Comparison of ENCODE assay signal across 1 cellular context in the genomic region with DNA sequence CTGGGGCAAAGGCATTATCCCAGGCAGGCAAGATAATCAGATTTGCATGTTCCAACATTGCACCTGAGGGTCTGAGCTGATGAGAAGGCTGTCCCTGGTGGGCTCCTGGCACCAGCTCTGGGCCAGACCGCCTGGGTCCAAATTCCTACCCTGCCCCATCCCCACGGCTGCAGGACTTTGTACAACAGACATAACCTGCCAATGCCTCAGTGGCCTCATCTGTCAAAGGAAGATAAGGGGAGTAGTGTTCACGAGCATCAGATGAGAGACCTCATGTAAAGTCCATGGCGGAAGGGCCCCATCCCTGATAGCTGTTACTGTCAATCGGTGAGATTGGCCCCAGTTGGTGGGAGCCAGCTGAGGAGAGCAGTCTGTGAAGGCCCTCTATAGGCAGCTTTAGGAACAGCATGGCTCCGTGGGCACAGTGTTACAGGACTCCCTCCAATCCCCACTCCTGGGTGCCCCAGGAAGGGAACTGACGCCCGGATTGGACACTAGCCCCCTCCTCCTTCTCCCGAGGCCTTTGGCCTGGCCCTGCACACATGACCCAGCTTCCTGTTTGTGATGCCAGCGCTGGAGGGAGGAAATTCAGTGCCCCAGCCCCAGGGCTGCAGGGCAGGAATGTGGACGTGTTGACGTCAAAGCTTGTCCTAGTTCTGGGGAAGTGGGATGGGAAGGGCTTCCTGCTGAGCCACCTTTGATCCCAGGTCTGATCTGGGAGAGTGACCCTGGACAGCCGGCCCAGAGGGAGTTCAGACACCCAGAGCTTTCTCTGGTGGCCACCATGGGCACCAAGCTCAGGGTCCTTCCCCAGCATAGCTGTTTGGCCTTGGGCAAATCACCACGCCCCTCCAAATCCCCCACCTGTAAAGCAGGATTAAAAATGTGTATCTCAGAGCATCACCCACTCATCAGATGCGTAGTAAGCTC.
TF ChIP-seq lines count a peak whose summit lies in the region.

No MANE protein-coding gene starts in this region.

TF ChIP-seq in HepG2, 621 proteins besides CTCF, POLR2A, EP300 and RAD21 (continued from another document and continues in another):
- TF ChIP-seq, protein P1, sequence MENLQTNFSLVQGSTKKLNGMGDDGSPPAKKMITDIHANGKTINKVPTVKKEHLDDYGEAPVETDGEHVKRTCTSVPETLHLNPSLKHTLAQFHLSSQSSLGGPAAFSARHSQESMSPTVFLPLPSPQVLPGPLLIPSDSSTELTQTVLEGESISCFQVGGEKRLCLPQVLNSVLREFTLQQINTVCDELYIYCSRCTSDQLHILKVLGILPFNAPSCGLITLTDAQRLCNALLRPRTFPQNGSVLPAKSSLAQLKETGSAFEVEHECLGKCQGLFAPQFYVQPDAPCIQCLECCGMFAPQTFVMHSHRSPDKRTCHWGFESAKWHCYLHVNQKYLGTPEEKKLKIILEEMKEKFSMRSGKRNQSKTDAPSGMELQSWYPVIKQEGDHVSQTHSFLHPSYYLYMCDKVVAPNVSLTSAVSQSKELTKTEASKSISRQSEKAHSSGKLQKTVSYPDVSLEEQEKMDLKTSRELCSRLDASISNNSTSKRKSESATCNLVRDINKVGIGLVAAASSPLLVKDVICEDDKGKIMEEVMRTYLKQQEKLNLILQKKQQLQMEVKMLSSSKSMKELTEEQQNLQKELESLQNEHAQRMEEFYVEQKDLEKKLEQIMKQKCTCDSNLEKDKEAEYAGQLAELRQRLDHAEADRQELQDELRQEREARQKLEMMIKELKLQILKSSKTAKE (CRISPR knock-in tag; IDR thresholded peaks at IDR 0.05; ENCODE audit: borderline replicate concordance): 0 out of 2 replicates have a peak, but pooled peaks have one; percentile 41
- TF ChIP-seq BCL6 (CRISPR knock-in tag; IDR thresholded peaks at IDR 0.05) (peak; percentile 36; the same call in 1 of the 2 replicates), PHF8 (CRISPR knock-in tag; IDR thresholded peaks at IDR 0.05) (peak; percentile 36; the same call in 1 of the 2 replicates), MIXL1 (CRISPR knock-in tag; IDR thresholded peaks at IDR 0.05) (no peak), JDP2 (CRISPR knock-in tag; IDR thresholded peaks at IDR 0.05; ENCODE audit: borderline replicate concordance) (no peak), ZNF235 (CRISPR knock-in tag; IDR thresholded peaks at IDR 0.05; ENCODE audit: borderline replicate concordance) (no peak), ATAD3A (CRISPR knock-in tag; IDR thresholded peaks at IDR 0.05) (no peak), HMG20B (CRISPR knock-in tag; conservative IDR thresholded peaks at IDR 0.05) (peak; percentile 63; the same call in 1 of the 2 replicates), SIN3A (IDR thresholded peaks at IDR 0.05; ENCODE audit: borderline replicate concordance, low read depth, low read length) (no peak), KLF16 (CRISPR knock-in tag; IDR thresholded peaks at IDR 0.05) (peak in 1 of 2 experiments; percentile 68; a peak in 1 of 4 replicates), ZSCAN9 (CRISPR knock-in tag; IDR thresholded peaks at IDR 0.05; ENCODE audit: borderline replicate concordance) (peak; percentile 78), ZNF136 (CRISPR knock-in tag; IDR thresholded peaks at IDR 0.05; ENCODE audit: low read depth) (no peak), ZNF251 (CRISPR knock-in tag; IDR thresholded peaks at IDR 0.05) (no peak), BHLHE40 (IDR thresholded peaks at IDR 0.05; ENCODE audit: low read length) (peak; percentile 2; the same call in 1 of the 2 replicates), HES4 (CRISPR knock-in tag; IDR thresholded peaks at IDR 0.05; ENCODE audit: borderline replicate concordance) (no peak), KAT8 (CRISPR knock-in tag; IDR thresholded peaks at IDR 0.05) (peak; percentile 74), SPEN (CRISPR knock-in tag; IDR thresholded peaks at IDR 0.05; ENCODE audit: low read depth) (peak; percentile 93), ZNF644 (CRISPR knock-in tag; IDR thresholded peaks at IDR 0.05; ENCODE audit: low read depth) (0 out of 2 replicates have a peak, but pooled peaks have one; percentile 35), XBP1 (CRISPR knock-in tag; IDR thresholded peaks at IDR 0.05) (peak; percentile 43; the same call in 1 of the 2 replicates), MED8 (CRISPR knock-in tag; IDR thresholded peaks at IDR 0.05; ENCODE audit: insufficient replicate concordance) (no peak), ZNF44 (CRISPR knock-in tag; IDR thresholded peaks at IDR 0.05) (no peak), PCBP1 (IDR thresholded peaks at IDR 0.05; ENCODE audit: borderline replicate concordance, low read depth, low read length) (no peak), THAP11 (CRISPR knock-in tag; IDR thresholded peaks at IDR 0.05) (peak; percentile 80)
- TF ChIP-seq, protein P2, sequence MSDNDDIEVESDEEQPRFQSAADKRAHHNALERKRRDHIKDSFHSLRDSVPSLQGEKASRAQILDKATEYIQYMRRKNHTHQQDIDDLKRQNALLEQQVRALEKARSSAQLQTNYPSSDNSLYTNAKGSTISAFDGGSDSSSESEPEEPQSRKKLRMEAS (IDR thresholded peaks at IDR 0.05): peak; percentile 50; the same call in 1 of the 2 replicates
- TF ChIP-seq, protein P3, sequence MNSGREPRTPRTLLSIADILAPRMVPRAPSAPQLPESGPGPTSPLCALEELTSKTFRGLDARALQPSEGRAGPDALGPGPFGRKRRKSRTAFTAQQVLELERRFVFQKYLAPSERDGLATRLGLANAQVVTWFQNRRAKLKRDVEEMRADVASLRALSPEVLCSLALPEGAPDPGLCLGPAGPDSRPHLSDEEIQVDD (CRISPR knock-in tag; IDR thresholded peaks at IDR 0.05; ENCODE audit: borderline replicate concordance): no peak
- TF ChIP-seq, protein P4, sequence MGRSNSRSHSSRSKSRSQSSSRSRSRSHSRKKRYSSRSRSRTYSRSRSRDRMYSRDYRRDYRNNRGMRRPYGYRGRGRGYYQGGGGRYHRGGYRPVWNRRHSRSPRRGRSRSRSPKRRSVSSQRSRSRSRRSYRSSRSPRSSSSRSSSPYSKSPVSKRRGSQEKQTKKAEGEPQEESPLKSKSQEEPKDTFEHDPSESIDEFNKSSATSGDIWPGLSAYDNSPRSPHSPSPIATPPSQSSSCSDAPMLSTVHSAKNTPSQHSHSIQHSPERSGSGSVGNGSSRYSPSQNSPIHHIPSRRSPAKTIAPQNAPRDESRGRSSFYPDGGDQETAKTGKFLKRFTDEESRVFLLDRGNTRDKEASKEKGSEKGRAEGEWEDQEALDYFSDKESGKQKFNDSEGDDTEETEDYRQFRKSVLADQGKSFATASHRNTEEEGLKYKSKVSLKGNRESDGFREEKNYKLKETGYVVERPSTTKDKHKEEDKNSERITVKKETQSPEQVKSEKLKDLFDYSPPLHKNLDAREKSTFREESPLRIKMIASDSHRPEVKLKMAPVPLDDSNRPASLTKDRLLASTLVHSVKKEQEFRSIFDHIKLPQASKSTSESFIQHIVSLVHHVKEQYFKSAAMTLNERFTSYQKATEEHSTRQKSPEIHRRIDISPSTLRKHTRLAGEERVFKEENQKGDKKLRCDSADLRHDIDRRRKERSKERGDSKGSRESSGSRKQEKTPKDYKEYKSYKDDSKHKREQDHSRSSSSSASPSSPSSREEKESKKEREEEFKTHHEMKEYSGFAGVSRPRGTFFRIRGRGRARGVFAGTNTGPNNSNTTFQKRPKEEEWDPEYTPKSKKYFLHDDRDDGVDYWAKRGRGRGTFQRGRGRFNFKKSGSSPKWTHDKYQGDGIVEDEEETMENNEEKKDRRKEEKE (IDR thresholded peaks at IDR 0.05): no peak
- TF ChIP-seq, protein P5, sequence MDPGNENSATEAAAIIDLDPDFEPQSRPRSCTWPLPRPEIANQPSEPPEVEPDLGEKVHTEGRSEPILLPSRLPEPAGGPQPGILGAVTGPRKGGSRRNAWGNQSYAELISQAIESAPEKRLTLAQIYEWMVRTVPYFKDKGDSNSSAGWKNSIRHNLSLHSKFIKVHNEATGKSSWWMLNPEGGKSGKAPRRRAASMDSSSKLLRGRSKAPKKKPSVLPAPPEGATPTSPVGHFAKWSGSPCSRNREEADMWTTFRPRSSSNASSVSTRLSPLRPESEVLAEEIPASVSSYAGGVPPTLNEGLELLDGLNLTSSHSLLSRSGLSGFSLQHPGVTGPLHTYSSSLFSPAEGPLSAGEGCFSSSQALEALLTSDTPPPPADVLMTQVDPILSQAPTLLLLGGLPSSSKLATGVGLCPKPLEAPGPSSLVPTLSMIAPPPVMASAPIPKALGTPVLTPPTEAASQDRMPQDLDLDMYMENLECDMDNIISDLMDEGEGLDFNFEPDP (CRISPR knock-in tag; conservative IDR thresholded peaks at IDR 0.05): no peak
- TF ChIP-seq, protein P6, sequence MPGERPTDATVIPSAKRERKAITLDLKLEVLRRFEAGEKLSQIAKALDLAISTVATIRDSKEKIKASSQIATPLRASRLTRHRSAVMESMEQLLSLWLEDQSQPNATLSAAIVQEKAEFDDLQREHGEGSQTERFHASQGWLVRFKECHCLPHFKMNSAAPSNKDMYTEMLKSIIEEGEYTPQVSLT (CRISPR knock-in tag; IDR thresholded peaks at IDR 0.05; ENCODE audit: borderline replicate concordance, low read depth): no peak
- TF ChIP-seq, protein P7, sequence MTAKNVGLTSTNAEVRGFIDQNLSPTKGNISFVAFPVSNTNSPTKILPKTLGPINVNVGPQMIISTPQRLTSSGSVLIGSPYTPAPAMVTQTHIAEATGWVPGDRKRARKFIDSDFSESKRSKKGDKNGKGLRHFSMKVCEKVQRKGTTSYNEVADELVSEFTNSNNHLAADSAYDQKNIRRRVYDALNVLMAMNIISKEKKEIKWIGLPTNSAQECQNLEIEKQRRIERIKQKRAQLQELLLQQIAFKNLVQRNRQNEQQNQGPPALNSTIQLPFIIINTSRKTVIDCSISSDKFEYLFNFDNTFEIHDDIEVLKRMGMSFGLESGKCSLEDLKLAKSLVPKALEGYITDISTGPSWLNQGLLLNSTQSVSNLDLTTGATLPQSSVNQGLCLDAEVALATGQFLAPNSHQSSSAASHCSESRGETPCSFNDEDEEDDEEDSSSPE (CRISPR knock-in tag; IDR thresholded peaks at IDR 0.05): no peak
- TF ChIP-seq, protein P8, sequence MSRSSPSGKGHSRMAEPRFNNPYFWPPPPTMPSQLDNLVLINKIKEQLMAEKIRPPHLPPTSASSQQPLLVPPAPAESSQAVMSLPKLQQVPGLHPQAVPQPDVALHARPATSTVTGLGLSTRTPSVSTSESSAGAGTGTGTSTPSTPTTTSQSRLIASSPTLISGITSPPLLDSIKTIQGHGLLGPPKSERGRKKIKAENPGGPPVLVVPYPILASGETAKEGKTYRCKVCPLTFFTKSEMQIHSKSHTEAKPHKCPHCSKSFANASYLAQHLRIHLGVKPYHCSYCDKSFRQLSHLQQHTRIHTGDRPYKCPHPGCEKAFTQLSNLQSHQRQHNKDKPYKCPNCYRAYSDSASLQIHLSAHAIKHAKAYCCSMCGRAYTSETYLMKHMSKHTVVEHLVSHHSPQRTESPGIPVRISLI (CRISPR knock-in tag; IDR thresholded peaks at IDR 0.05; ENCODE audit: borderline replicate concordance): no peak
- TF ChIP-seq, protein P9, sequence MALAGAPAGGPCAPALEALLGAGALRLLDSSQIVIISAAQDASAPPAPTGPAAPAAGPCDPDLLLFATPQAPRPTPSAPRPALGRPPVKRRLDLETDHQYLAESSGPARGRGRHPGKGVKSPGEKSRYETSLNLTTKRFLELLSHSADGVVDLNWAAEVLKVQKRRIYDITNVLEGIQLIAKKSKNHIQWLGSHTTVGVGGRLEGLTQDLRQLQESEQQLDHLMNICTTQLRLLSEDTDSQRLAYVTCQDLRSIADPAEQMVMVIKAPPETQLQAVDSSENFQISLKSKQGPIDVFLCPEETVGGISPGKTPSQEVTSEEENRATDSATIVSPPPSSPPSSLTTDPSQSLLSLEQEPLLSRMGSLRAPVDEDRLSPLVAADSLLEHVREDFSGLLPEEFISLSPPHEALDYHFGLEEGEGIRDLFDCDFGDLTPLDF (CRISPR knock-in tag; IDR thresholded peaks at IDR 0.05): no peak
- TF ChIP-seq, protein P10, sequence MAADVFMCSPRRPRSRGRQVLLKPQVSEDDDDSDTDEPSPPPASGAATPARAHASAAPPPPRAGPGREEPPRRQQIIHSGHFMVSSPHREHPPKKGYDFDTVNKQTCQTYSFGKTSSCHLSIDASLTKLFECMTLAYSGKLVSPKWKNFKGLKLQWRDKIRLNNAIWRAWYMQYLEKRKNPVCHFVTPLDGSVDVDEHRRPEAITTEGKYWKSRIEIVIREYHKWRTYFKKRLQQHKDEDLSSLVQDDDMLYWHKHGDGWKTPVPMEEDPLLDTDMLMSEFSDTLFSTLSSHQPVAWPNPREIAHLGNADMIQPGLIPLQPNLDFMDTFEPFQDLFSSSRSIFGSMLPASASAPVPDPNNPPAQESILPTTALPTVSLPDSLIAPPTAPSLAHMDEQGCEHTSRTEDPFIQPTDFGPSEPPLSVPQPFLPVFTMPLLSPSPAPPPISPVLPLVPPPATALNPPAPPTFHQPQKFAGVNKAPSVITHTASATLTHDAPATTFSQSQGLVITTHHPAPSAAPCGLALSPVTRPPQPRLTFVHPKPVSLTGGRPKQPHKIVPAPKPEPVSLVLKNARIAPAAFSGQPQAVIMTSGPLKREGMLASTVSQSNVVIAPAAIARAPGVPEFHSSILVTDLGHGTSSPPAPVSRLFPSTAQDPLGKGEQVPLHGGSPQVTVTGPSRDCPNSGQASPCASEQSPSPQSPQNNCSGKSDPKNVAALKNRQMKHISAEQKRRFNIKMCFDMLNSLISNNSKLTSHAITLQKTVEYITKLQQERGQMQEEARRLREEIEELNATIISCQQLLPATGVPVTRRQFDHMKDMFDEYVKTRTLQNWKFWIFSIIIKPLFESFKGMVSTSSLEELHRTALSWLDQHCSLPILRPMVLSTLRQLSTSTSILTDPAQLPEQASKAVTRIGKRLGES (CRISPR knock-in tag; IDR thresholded peaks at IDR 0.05; ENCODE audit: borderline replicate concordance): no peak
- TF ChIP-seq, protein P11, sequence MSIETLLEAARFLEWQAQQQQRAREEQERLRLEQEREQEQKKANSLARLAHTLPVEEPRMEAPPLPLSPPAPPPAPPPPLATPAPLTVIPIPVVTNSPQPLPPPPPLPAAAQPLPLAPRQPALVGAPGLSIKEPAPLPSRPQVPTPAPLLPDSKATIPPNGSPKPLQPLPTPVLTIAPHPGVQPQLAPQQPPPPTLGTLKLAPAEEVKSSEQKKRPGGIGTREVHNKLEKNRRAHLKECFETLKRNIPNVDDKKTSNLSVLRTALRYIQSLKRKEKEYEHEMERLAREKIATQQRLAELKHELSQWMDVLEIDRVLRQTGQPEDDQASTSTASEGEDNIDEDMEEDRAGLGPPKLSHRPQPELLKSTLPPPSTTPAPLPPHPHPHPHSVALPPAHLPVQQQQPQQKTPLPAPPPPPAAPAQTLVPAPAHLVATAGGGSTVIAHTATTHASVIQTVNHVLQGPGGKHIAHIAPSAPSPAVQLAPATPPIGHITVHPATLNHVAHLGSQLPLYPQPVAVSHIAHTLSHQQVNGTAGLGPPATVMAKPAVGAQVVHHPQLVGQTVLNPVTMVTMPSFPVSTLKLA (IDR thresholded peaks at IDR 0.05): peak; percentile 46
- TF ChIP-seq, protein P12, sequence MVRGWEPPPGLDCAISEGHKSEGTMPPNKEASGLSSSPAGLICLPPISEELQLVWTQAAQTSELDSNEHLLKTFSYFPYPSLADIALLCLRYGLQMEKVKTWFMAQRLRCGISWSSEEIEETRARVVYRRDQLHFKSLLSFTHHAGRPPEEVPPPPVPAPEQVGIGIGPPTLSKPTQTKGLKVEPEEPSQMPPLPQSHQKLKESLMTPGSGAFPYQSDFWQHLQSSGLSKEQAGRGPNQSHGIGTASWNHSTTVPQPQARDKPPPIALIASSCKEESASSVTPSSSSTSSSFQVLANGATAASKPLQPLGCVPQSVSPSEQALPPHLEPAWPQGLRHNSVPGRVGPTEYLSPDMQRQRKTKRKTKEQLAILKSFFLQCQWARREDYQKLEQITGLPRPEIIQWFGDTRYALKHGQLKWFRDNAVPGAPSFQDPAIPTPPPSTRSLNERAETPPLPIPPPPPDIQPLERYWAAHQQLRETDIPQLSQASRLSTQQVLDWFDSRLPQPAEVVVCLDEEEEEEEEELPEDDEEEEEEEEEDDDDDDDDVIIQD (CRISPR knock-in tag; IDR thresholded peaks at IDR 0.05; ENCODE audit: low read depth): peak; percentile 81
- TF ChIP-seq, protein P13, sequence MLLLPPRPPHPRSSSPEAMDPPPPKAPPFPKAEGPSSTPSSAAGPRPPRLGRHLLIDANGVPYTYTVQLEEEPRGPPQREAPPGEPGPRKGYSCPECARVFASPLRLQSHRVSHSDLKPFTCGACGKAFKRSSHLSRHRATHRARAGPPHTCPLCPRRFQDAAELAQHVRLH (CRISPR knock-in tag; IDR thresholded peaks at IDR 0.05; ENCODE audit: borderline replicate concordance, low read depth): peak; percentile 10; the same call in 1 of the 2 replicates
